ENCODE assay signal across 23 cellular contexts in the genomic region with DNA sequence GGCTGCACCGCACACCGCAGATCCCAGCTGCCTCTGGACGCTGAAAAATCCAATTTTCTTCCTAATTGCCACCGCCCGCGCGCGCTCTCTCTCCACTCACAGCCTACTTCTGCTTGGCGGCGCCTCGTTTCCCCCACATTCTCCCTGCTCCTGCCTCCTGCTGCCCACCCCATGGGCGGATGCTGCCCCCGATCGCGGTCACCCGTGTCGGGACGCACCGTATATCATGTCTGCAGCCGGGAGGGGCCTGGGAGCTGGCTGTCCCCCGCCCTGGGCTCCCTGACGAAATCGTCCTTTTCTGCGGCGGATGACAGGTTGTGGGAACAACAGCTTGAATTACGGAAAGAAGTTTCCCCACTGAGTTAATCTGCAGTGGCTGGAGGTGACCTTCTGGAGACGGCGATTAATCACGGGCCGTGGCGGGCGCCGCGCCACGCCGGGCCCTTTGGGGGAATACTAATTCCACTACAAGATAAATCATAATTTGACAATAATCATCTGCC. TPM values are rescaled to one million over a fixed set of nuclear protein-coding genes. Genes with fewer than 3 reads are reported as not detected.
DNase-seq lines count a peak whose midpoint lies in the region; FAIRE-seq and TF ChIP-seq lines count a peak whose summit lies in the region.
"Had no signal": no experiment of that assay in that cellular context is flagged by ENCODE, and none has a peak within 500 bp of the region (broad histone marks: within the 10 kb centered on the region; RNA-seq: fewer than 3 reads in every experiment).

No MANE protein-coding gene starts in this region.

- FAIRE-seq in kidney (lab: Jason Lieb, UNC) = no peak
- FAIRE-seq: bronchial epithelial cell had no signal

- POLR2A ChIA-PET in OCI-LY7 (lab: Charles Lee) = no interaction called here

- H3K14ac ChIP-seq in trophoblast cell (ENCODE audit: low read length) = no peak overlapping the region

- H3K27me3 Mint-ChIP-seq in T-helper 2 cell treated with Interferon-gamma antibody and Interleukin-4, amounts not matched to agents 5 μg/mL and 100 μg/mL, for 36 hours (ENCODE audit: low read depth) = peaks cover 72% of the 10 kb centered on the region

- H3K4me1 ChIP-seq in OCI-LY7 (ENCODE audit: insufficient read depth, low read length, poor library complexity, severe bottlenecking) = peaks cover 38% of the 10 kb centered on the region
- H3K4me1 ChIP-seq in kidney (ENCODE audit: control insufficient read depth in 1 of 2, insufficient read depth in 1 of 2, low read depth in 1 of 2, low read length in 2 of 2) = peaks cover 8 to 25% of the 10 kb centered on the region in 2 donors
- peaks cover 21 to 22% of the 10 kb centered on the region in 2 experiments for H3K4me1 ChIP-seq in trophoblast cell (ENCODE audit: control insufficient read depth in 1 of 2, insufficient read depth in 2 of 2, low read length in 2 of 2)

- no peak overlapping the region for H3K4me3 Mint-ChIP-seq in T-helper 2 cell treated with Interferon-gamma antibody and Interleukin-4, amounts not matched to agents 5 μg/mL and 100 μg/mL, for 36 hours
- H3K4me3 Mint-ChIP-seq: activated naive CD8-positive, alpha-beta T cell treated with anti-CD3 and anti-CD28 coated beads, Interleukin-2, amount 50 U/mL, for 24 hours had no signal

- H3K4ac ChIP-seq in trophoblast cell (ENCODE audit: low read depth, low read length) = no peak overlapping the region

- H2AFZ ChIP-seq in OCI-LY7 (ENCODE audit: low read length) (no peak overlapping the region), trophoblast cell (ENCODE audit: insufficient read depth, low read length, poor library complexity) (no peak overlapping the region)

- BruUV-seq in OCI-LY7 (replicated peaks; lab: Mats Ljungman, UMichigan) = no TSS peak

- H3K79me2 ChIP-seq in OCI-LY7 (ENCODE audit: insufficient read depth, low read depth, low read length) = no peaks in the 10 kb centered on the region
- no peaks in the 10 kb centered on the region for H3K79me2 ChIP-seq in trophoblast cell (ENCODE audit: control insufficient read depth, insufficient read depth, low read length, poor library complexity)

- no peak overlapping the region for H3K27ac Mint-ChIP-seq in T-helper 2 cell treated with Interferon-gamma antibody and Interleukin-4, amounts not matched to agents 5 μg/mL and 100 μg/mL, for 36 hours
- H3K27ac Mint-ChIP-seq: activated naive CD8-positive, alpha-beta T cell treated with anti-CD3 and anti-CD28 coated beads, Interleukin-2, amount 50 U/mL, for 24 hours had no signal

- WGBS in trophoblast cell (ENCODE audit: extremely low coverage, insufficient coverage, insufficient read length) = no CpG with 5 or more reads among the region's 36 CpGs

- DNase-seq in H7 (peak; percentile 60), OCI-LY7 (ENCODE audit: low spot score) (no peak), kidney (peak; percentile 90), retina (peak; percentile 73), MG63 (no peak), trophoblast cell (no peak)
- DNase-seq in T-helper 2 cell treated with Interferon-gamma antibody and Interleukin-4, amounts not matched to agents 5 μg/mL and 100 μg/mL, for 36 hours (ENCODE audit: low spot score) = no peak
- DNase-seq: activated CD4-positive, alpha-beta T cell treated with anti-CD3 and anti-CD28 coated beads for 4 hours; activated effector memory CD4-positive, alpha-beta T cell treated with Interleukin-2 at 50 U/mL for 16 hours; activated naive CD8-positive, alpha-beta T cell treated with anti-CD3 and anti-CD28 coated beads, Interleukin-2, amount 50 U/mL, for 24 hours; dermis blood vessel endothelial cell; gastrocnemius medialis; NCI-H1092; NCI-H2029 treated with DMSO at 0.1 percent for 48 hours; NCI-H526 treated with DMSO at 0.1 percent for 48 hours; Peyer's patch; stimulated activated naive CD4-positive, alpha-beta T cell treated with Interleukin-2 at 50 U/mL for 16 hours; tibial artery had no signal

- TF ChIP-seq CTCF in OCI-LY7 (conservative IDR thresholded peaks at IDR 0.05; ENCODE audit: low read length) (no peak), kidney (IDR thresholded peaks at IDR 0.05; ENCODE audit: borderline replicate concordance, extremely low read depth, insufficient read depth) (no peak)

- H3K27ac ChIP-seq in OCI-LY7 (ENCODE audit: low read depth, low read length, poor library complexity, severe bottlenecking) (no peak overlapping the region), kidney (ENCODE audit: low read depth in 2 of 2, low read length in 2 of 2) (no peak overlapping the region), trophoblast cell (ENCODE audit: low read depth, low read length) (no peak overlapping the region)
- H3K27ac ChIP-seq: gastrocnemius medialis, KMS-11, Peyer's patch, SK-N-MC, tibial artery had no signal

- no peaks in the 10 kb centered on the region for H3K9me2 ChIP-seq in OCI-LY7 (ENCODE audit: insufficient read depth, low read length)

- no peak overlapping the region for H2BK120ac ChIP-seq in trophoblast cell (ENCODE audit: insufficient read depth, low read length, poor library complexity)

- no peak overlapping the region for H4K8ac ChIP-seq in trophoblast cell (ENCODE audit: low read depth, low read length)

- no peak overlapping the region for H2BK12ac ChIP-seq in trophoblast cell (ENCODE audit: low read length)

- H3K4me1 Mint-ChIP-seq in T-helper 2 cell treated with Interferon-gamma antibody and Interleukin-4, amounts not matched to agents 5 μg/mL and 100 μg/mL, for 36 hours (ENCODE audit: low read depth) = peaks cover 7% of the 10 kb centered on the region

- H3K9ac ChIP-seq in kidney (ENCODE audit: low read length in 2 of 2) (no peak overlapping the region), trophoblast cell (ENCODE audit: low read length) (no peak overlapping the region)
- H3K9ac ChIP-seq: KMS-11 had no signal

- no peak overlapping the region for H3K18ac ChIP-seq in trophoblast cell (ENCODE audit: low read length)

- no peak overlapping the region for H2BK5ac ChIP-seq in trophoblast cell (ENCODE audit: low read depth, low read length, poor library complexity)

- H3K9me3 ChIP-seq in OCI-LY7 (ENCODE audit: low read length) (no peaks in the 10 kb centered on the region), kidney (ENCODE audit: control insufficient read depth in 1 of 2, low read length in 2 of 2) (no peaks in the 10 kb centered on the region), MG63 (no peaks in the 10 kb centered on the region), trophoblast cell (ENCODE audit: insufficient read depth, low read depth, low read length) (peaks cover 6% of the 10 kb centered on the region)
- H3K9me3 ChIP-seq: gastrocnemius medialis, Peyer's patch, tibial artery had no signal

- no peak overlapping the region for H3K23ac ChIP-seq in trophoblast cell (ENCODE audit: low read length)

- no peak overlapping the region for H2AK5ac ChIP-seq in trophoblast cell (ENCODE audit: low read length)

- H3K36me3 ChIP-seq in H7 (replicated peaks; ENCODE audit: control insufficient read depth, insufficient read depth, low read length) = no peaks in the 10 kb centered on the region
- no peaks in the 10 kb centered on the region for H3K36me3 ChIP-seq in OCI-LY7 (ENCODE audit: insufficient read depth, low read length)
- no peaks in the 10 kb centered on the region for H3K36me3 ChIP-seq in kidney (ENCODE audit: control insufficient read depth in 1 of 2, insufficient read depth in 2 of 2, low read length in 2 of 2)
- H3K36me3 ChIP-seq in MG63 = no peaks in the 10 kb centered on the region
- H3K36me3 ChIP-seq in trophoblast cell (ENCODE audit: control insufficient read depth in 1 of 2, insufficient read depth in 2 of 2, low read length in 2 of 2) = no peaks in the 10 kb centered on the region
- H3K36me3 ChIP-seq: gastrocnemius medialis, Peyer's patch, tibial artery had no signal

- H3K36me3 Mint-ChIP-seq in T-helper 2 cell treated with Interferon-gamma antibody and Interleukin-4, amounts not matched to agents 5 μg/mL and 100 μg/mL, for 36 hours (ENCODE audit: low read depth) = no peaks in the 10 kb centered on the region

- CTCF ChIA-PET in OCI-LY7 (lab: Charles Lee; ENCODE audit: unreplicated experiment) = interaction anchor here (1.1 kb wide), 1 partner anchor 16 kb away, joined by 3 read pairs; no protein-coding TSS in a partner anchor

- H3K9me3 Mint-ChIP-seq in T-helper 2 cell treated with Interferon-gamma antibody and Interleukin-4, amounts not matched to agents 5 μg/mL and 100 μg/mL, for 36 hours = no peaks in the 10 kb centered on the region
- H3K9me3 Mint-ChIP-seq: activated naive CD8-positive, alpha-beta T cell treated with anti-CD3 and anti-CD28 coated beads, Interleukin-2, amount 50 U/mL, for 24 hours had no signal

- H3K27me3 ChIP-seq in H7 (ENCODE audit: control insufficient read depth, insufficient read depth, low read length) (peaks cover 55% of the 10 kb centered on the region), MG63 (peaks cover 11% of the 10 kb centered on the region; the same call in 1 of the 2 replicates), trophoblast cell (ENCODE audit: insufficient read depth, low read length) (peaks cover 32% of the 10 kb centered on the region)

- H3K4me3 ChIP-seq in H7 (ENCODE audit: insufficient read depth, low read depth, low read length) (no peak overlapping the region), OCI-LY7 (ENCODE audit: low read depth, low read length, poor library complexity, severe bottlenecking) (no peak overlapping the region), kidney (ENCODE audit: low read length in 2 of 2) (no peak overlapping the region), MG63 (no peak overlapping the region), trophoblast cell (ENCODE audit: low read depth, low read length) (no peak overlapping the region)
- H3K4me3 ChIP-seq: gastrocnemius medialis, Peyer's patch, SK-N-MC, tibial artery had no signal

- no peaks in the 10 kb centered on the region for H4K20me1 ChIP-seq in OCI-LY7 (ENCODE audit: insufficient read depth, low read length)

- H4K12ac ChIP-seq in trophoblast cell (ENCODE audit: low read depth, low read length) = no peak overlapping the region

- peak overlapping the region; percentile 35 for H3K4me2 ChIP-seq in OCI-LY7 (ENCODE audit: low read length)
- H3K4me2 ChIP-seq in trophoblast cell (ENCODE audit: low read length) = no peak overlapping the region
- H3K4me2 ChIP-seq: KMS-11 had no signal

- no peak overlapping the region for H4K91ac ChIP-seq in trophoblast cell (ENCODE audit: low read depth, low read length)

- no peaks in the 10 kb centered on the region for H3K79me1 ChIP-seq in trophoblast cell (ENCODE audit: low read length)

- intact Hi-C loops in OCI-LY7 (cut with micrococcal nuclease; ENCODE audit: unreplicated experiment) (no loop called here), kidney (cut with DNase I) (no loop called here)

RNA-seq across cellular contexts. Expression of gene PSD2, which starts 36.3 kb away (rescaled TPM):
- 0.10 and 0.33 TPM in 2 replicates for total RNA-seq in H7 (2014; rRNA removed; shearing (Covaris generic))
- 0.08 and 0.13 TPM in 2 replicates for total RNA-seq in OCI-LY7 (2014; rRNA removed; shearing (Covaris generic))
- total RNA-seq in OCI-LY7 (2022) (0.11 and 0.15 TPM in 2 replicates), kidney (0.13 TPM)
- polyA plus RNA-seq in kidney (ENCODE audit: insufficient read depth, low read depth, low replicate concordance) = 0.09 TPM
- 0.16 TPM in 1 of 2 replicates, not detected in the other for total RNA-seq in MG63 (2014; rRNA removed; shearing (Covaris generic); ENCODE audit: low replicate concordance)
- 0.37 and 0.38 TPM in 2 replicates for polyA plus RNA-seq in trophoblast cell (2013)
- total RNA-seq: epithelial cell of proximal tubule, mesenteric fat pad, Peyer's patch had no signal

Comparison
In these comparisons a context has a peak if more than half of its experiments do, and no peak if none do; other contexts are left out.
1. DNase-seq: peak in H7 (single experiment), kidney (single experiment) and retina (single experiment); none in OCI-LY7 (single experiment), T-helper 2 cell treated with Interferon-gamma antibody and Interleukin-4, amounts not matched to agents 5 μg/mL and 100 μg/mL, for 36 hours (single experiment), MG63 (single experiment) and trophoblast cell (0 of 2).